In genomic region chr22:46896166-46896565, GRCh38 we compare ENCODE assay signal across 20 cellular contexts.
DNase-seq lines count a peak whose midpoint lies in the region; ATAC-seq, FAIRE-seq and TF ChIP-seq lines count a peak whose summit lies in the region.
"Had no signal": no experiment of that assay in that cellular context is flagged by ENCODE, and none has a peak within 500 bp of the region (broad histone marks: within the 10 kb centered on the region; RNA-seq: fewer than 3 reads in every experiment).

No MANE protein-coding gene starts in this region.

- no peak overlapping the region for H3K4me3 ChIP-seq in K562
- no peak overlapping the region for H3K4me3 ChIP-seq in right cardiac atrium (ENCODE audit: low read length)
- H3K4me3 ChIP-seq: A549, HAP-1 had no signal

- CTCF ChIA-PET in K562 (lab: Yijun Ruan, JAX; ENCODE audit: low intra/inter-chr PET ratio), result no interaction called here

- in situ Hi-C loops in K562 (cut with MboI), result no loop called here

- peaks cover 3 to 5% of the 10 kb centered on the region in 2 donors for H3K36me3 Mint-ChIP-seq in activated T-cell treated with anti-CD3 and anti-CD28 coated beads, Interleukin-2, amount 50 U/mL, for 72 hours (ENCODE audit: insufficient read depth in 2 of 2)
- H3K36me3 Mint-ChIP-seq in CD14-positive monocyte, result peaks cover 72 to 82% of the 10 kb centered on the region in 2 donors

- no peaks in the 10 kb centered on the region for H3K4me1 Mint-ChIP-seq in activated T-cell treated with anti-CD3 and anti-CD28 coated beads, Interleukin-2, amount 50 U/mL, for 72 hours (ENCODE audit: low read depth)
- H3K4me1 Mint-ChIP-seq in CD14-positive monocyte, result peaks cover 17% of the 10 kb centered on the region

- no peak for TF ChIP-seq POLR2A in K562 (conservative IDR thresholded peaks at IDR 0.05)

- intact Hi-C loops in CD14-positive monocyte (cut with micrococcal nuclease) (no loop called here), K562 (cut with micrococcal nuclease) (no loop called here), right cardiac atrium (cut with DNase I) (no loop called here)

- peak overlapping the region; percentile 47 for H3K4me2 ChIP-seq in K562 (ENCODE audit: insufficient read depth, low read length)
- H3K4me2 ChIP-seq: A549 had no signal

- no peak for TF ChIP-seq RAD21 in K562 (CRISPR knock-in tag; conservative IDR thresholded peaks at IDR 0.05 in 1 of 2, IDR thresholded peaks at IDR 0.05 in 1 of 2)

- peaks cover 14% of the 10 kb centered on the region in 2 experiments; a peak in 4 of 5 replicates for H3K4me1 ChIP-seq in K562 (replicated peaks in 1 of 2; ENCODE audit: control insufficient read depth in 2 of 2, insufficient read depth in 2 of 2, low read length in 2 of 2)
- H3K4me1 ChIP-seq in right cardiac atrium (ENCODE audit: control insufficient read depth, insufficient read depth, low read length), result peaks cover 2% of the 10 kb centered on the region
- H3K4me1 ChIP-seq: A549, HAP-1 had no signal

- no peaks in the 10 kb centered on the region for H4K20me1 ChIP-seq in K562 (replicated peaks; ENCODE audit: control insufficient read depth, insufficient read depth, low read length)

- DNase-seq in activated T-cell treated with anti-CD3 and anti-CD28 coated beads, Interleukin-2, amount 50 U/mL, for 72 hours, result no peak
- DNase-seq in activated T-cell treated with anti-CD3 and anti-CD28 coated beads for 4 hours (no peak), CD14-positive monocyte (ENCODE audit: low spot score) (no peak), K562 (ENCODE audit: extremely low read depth in 1 of 4, low spot score in 3 of 4) (no peak), pons (ENCODE audit: low spot score) (peak; percentile 3), right cardiac atrium (no peak), T-helper 1 cell (no peak), foreskin melanocyte (no peak)
- DNase-seq: DMS79 treated with DMSO at 0.1 percent for 48 hours, MM.1S, NCI-H1092, NCI-H1436 treated with DMSO at 0.1 percent for 48 hours, NCI-H2029, NCI-H345, NCI-H524 treated with DMSO at 0.1 percent for 48 hours, SHP77 treated with DMSO at 0.1 percent for 48 hours had no signal

- FAIRE-seq in K562 (lab: Jason Lieb, UNC), result no peak
- FAIRE-seq: A549 had no signal

- BruUV-seq in K562 (replicated peaks; lab: Mats Ljungman, UMichigan), result no TSS peak

- ATAC-seq in activated T-cell treated with anti-CD3 and anti-CD28 coated beads, Interleukin-2, amount 50 U/mL, for 72 hours (replicated peaks in 1 of 2), result no peak
- ATAC-seq in K562, result peak; percentile 16; the same call in 2 of the 3 replicates
- ATAC-seq in right cardiac atrium, result no peak
- ATAC-seq: A549 had no signal

- H3K79me2 ChIP-seq in K562 (ENCODE audit: control insufficient read depth, insufficient read depth, low read length), result no peaks in the 10 kb centered on the region

- H3K27me3 ChIP-seq in K562 (ENCODE audit: control insufficient read depth in 2 of 2, insufficient read depth in 2 of 2, low read length in 2 of 2) (no peaks in the 10 kb centered on the region), right cardiac atrium (ENCODE audit: control insufficient read depth, insufficient read depth) (no peaks in the 10 kb centered on the region)

- peak overlapping the region; percentile 32; the same call in 1 of the 3 replicates for H3K27ac ChIP-seq in K562 (ENCODE audit: extremely low read depth, low read depth, low read length)
- H3K27ac ChIP-seq in right cardiac atrium (ENCODE audit: low read length), result no peak overlapping the region
- H3K27ac ChIP-seq: A549, C4-2B had no signal

- WGBS in K562 (ENCODE audit: insufficient coverage, low coverage, missing lambda C conversion rate), result 39% methylated on average over 3 of the region's 4 CpGs
- 85% methylated on average over 4 of the region's 4 CpGs for WGBS in right cardiac atrium

- no peak overlapping the region for H3K9ac ChIP-seq in K562 (ENCODE audit: insufficient read depth in 1 of 2, low read depth in 2 of 2, low read length in 2 of 2)

- no peak overlapping the region for H3K4me3 Mint-ChIP-seq in activated T-cell treated with anti-CD3 and anti-CD28 coated beads, Interleukin-2, amount 50 U/mL, for 72 hours
- no peak overlapping the region for H3K4me3 Mint-ChIP-seq in CD14-positive monocyte

- TF ChIP-seq CTCF in CD14-positive monocyte (IDR thresholded peaks at IDR 0.05) (no peak), K562 (IDR thresholded peaks at IDR 0.05 in 2 of 3, conservative IDR thresholded peaks at IDR 0.05 in 1 of 3; ENCODE audit: insufficient read depth in 2 of 3, low read depth in 1 of 3, low read length in 3 of 3) (no peak)

- peaks cover 5% of the 10 kb centered on the region; the same call in 1 of the 3 replicates for H3K36me3 ChIP-seq in K562 (ENCODE audit: control insufficient read depth, insufficient read depth, low read length)
- H3K36me3 ChIP-seq: HAP-1 had no signal

- POLR2A ChIA-PET in K562 (lab: Yijun Ruan, JAX), result no interaction called here

- no peaks in the 10 kb centered on the region for H3K9me3 ChIP-seq in K562 (replicated peaks; ENCODE audit: control insufficient read depth, insufficient read depth, low read depth, low read length)
- H3K9me3 ChIP-seq in right cardiac atrium (ENCODE audit: control insufficient read depth, low read length), result no peaks in the 10 kb centered on the region
- H3K9me3 ChIP-seq: A549, HAP-1 had no signal

- H3K9me1 ChIP-seq in K562 (ENCODE audit: control insufficient read depth, insufficient read depth, low read length), result no peaks in the 10 kb centered on the region

- peak overlapping the region; percentile 28; the same call in 1 of the 2 replicates for H2AFZ ChIP-seq in K562 (ENCODE audit: low read depth, low read length)

- no peak for TF ChIP-seq EP300 in K562 (IDR thresholded peaks at IDR 0.05; ENCODE audit: low read length)

- H3K9me3 Mint-ChIP-seq in activated T-cell treated with anti-CD3 and anti-CD28 coated beads, Interleukin-2, amount 50 U/mL, for 72 hours, result no peaks in the 10 kb centered on the region
- H3K9me3 Mint-ChIP-seq in CD14-positive monocyte, result no peaks in the 10 kb centered on the region
- H3K9me3 Mint-ChIP-seq: IgD-negative memory B cell had no signal

- peak overlapping the region; percentile 2 for H3K27ac Mint-ChIP-seq in activated T-cell treated with anti-CD3 and anti-CD28 coated beads, Interleukin-2, amount 50 U/mL, for 72 hours
- peak overlapping the region; percentile 0 to 38 (median 12) for H3K27ac Mint-ChIP-seq in CD14-positive monocyte

- H3K27me3 Mint-ChIP-seq in activated T-cell treated with anti-CD3 and anti-CD28 coated beads, Interleukin-2, amount 50 U/mL, for 72 hours (ENCODE audit: low read depth), result no peaks in the 10 kb centered on the region
- H3K27me3 Mint-ChIP-seq in CD14-positive monocyte (ENCODE audit: low read depth in 3 of 3), result no peaks in the 10 kb centered on the region
- H3K27me3 Mint-ChIP-seq: IgD-negative memory B cell had no signal

TF ChIP-seq in K562, 482 proteins besides CTCF, POLR2A, EP300 and RAD21 (continues in another document):
- TF ChIP-seq CC2D1A (IDR thresholded peaks at IDR 0.05), result no peak
- TF ChIP-seq PCBP2 (IDR thresholded peaks at IDR 0.05; ENCODE audit: low read depth, low read length, poor library complexity, severe bottlenecking), result no peak
- TF ChIP-seq ELF2 (CRISPR knock-in tag; IDR thresholded peaks at IDR 0.05), result no peak
- TF ChIP-seq, protein P1, sequence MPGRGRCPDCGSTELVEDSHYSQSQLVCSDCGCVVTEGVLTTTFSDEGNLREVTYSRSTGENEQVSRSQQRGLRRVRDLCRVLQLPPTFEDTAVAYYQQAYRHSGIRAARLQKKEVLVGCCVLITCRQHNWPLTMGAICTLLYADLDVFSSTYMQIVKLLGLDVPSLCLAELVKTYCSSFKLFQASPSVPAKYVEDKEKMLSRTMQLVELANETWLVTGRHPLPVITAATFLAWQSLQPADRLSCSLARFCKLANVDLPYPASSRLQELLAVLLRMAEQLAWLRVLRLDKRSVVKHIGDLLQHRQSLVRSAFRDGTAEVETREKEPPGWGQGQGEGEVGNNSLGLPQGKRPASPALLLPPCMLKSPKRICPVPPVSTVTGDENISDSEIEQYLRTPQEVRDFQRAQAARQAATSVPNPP (IDR thresholded peaks at IDR 0.05; ENCODE audit: borderline replicate concordance, insufficient read depth, insufficient read length), result no peak
- no peak for TF ChIP-seq KDM2B (CRISPR knock-in tag; IDR thresholded peaks at IDR 0.05)
